ENCODE assay signal across 9 cellular contexts in genomic region chr17:32143525-32143865, GRCh38. TPM values are rescaled to one million over a fixed set of nuclear protein-coding genes. Genes with fewer than 3 reads are reported as not detected.
A peak's percentile ranks its signal among the peaks of the same experiment; 100 is the strongest.
DNase-seq lines count a peak whose midpoint lies in the region; ATAC-seq and TF ChIP-seq lines count a peak whose summit lies in the region.
"Had no signal": no experiment of that assay in that cellular context is flagged by ENCODE, and none has a peak within 500 bp of the region (broad histone marks: within the 10 kb centered on the region; RNA-seq: fewer than 3 reads in every experiment).

No MANE protein-coding gene starts in this region.

- peaks cover 52% of the 10 kb centered on the region for H3K79me2 ChIP-seq in Loucy (ENCODE audit: insufficient read depth, low read length)

- no peaks in the 10 kb centered on the region for H3K9me3 ChIP-seq in Loucy (ENCODE audit: insufficient read depth, low read depth, low read length)
- H3K9me3 ChIP-seq: mucosa of descending colon had no signal

- H3K4me1 ChIP-seq in Loucy (ENCODE audit: insufficient read depth, low read length, poor library complexity, severe bottlenecking), result peaks cover 21% of the 10 kb centered on the region

- peak overlapping the region; percentile 81 for H3K4me2 ChIP-seq in Loucy (ENCODE audit: low read depth, low read length, poor library complexity, severe bottlenecking)

- peak overlapping the region; percentile 87 for H3K27ac ChIP-seq in cingulate gyrus (ENCODE audit: low read depth, low read length)

- peak overlapping the region; percentile 87 to 98 for H3K27ac Mint-ChIP-seq in natural killer cell treated with Interleukin-12 subunit alpha and Interleukin-12 subunit beta and Interleukin-15 and Interleukin-18, amount 100 ng/mL, for 72 hours

- no peaks in the 10 kb centered on the region for H3K9me2 ChIP-seq in Loucy (replicated peaks; ENCODE audit: low read depth, low read length)

- no peak for TF ChIP-seq CTCF in BJ (IDR thresholded peaks at IDR 0.05; ENCODE audit: insufficient read depth, low read depth, low read length)
- TF ChIP-seq CTCF in Loucy (conservative IDR thresholded peaks at IDR 0.05; ENCODE audit: low read length), result no peak

- no peak for DNase-seq in BJ (ENCODE audit: low read depth)
- no peak for DNase-seq in natural killer cell treated with Interleukin-12 subunit alpha and Interleukin-12 subunit beta and Interleukin-15 and Interleukin-18, amount 100 ng/mL, for 72 hours (ENCODE audit: low spot score)
- DNase-seq in GF-D8 (lab: John Stamatoyannopoulos, UW), result no peak
- no peak for DNase-seq in head of caudate nucleus

- POLR2A ChIA-PET in BJ (lab: Charles Lee), result no interaction called here

- CTCF ChIA-PET in BJ (lab: Yijun Ruan, JAX), result interaction anchor here (1.1 kb wide), 1 partner anchor 510 kb away, joined by 3 read pairs; no protein-coding TSS in a partner anchor

- H3K36me3 ChIP-seq in BJ (ENCODE audit: control insufficient read depth, insufficient read depth, low read length), result no peaks in the 10 kb centered on the region
- no peaks in the 10 kb centered on the region for H3K36me3 ChIP-seq in Loucy (ENCODE audit: insufficient read depth, low read length)

- H2AFZ ChIP-seq in Loucy (ENCODE audit: low read length), result no peak overlapping the region

- intact Hi-C loops in head of caudate nucleus (cut with DNase I), result loop anchor here (5.0 kb wide), 1 partner anchor 136 kb away; the partner anchor contains the start of gene LRRC37B

- H3K9me3 Mint-ChIP-seq in natural killer cell treated with Interleukin-12 subunit alpha and Interleukin-12 subunit beta and Interleukin-15 and Interleukin-18, amount 100 ng/mL, for 72 hours, result no peaks in the 10 kb centered on the region

- H3K36me3 Mint-ChIP-seq in natural killer cell treated with Interleukin-12 subunit alpha and Interleukin-12 subunit beta and Interleukin-15 and Interleukin-18, amount 100 ng/mL, for 72 hours, result no peaks in the 10 kb centered on the region

- H3K4me3 ChIP-seq in BJ (ENCODE audit: low read depth, low read length) (peak overlapping the region; percentile 75), Loucy (ENCODE audit: low read length, poor library complexity, severe bottlenecking) (peak overlapping the region; percentile 97)

- H3F3A ChIP-seq in Loucy (ENCODE audit: low read depth), result no peaks in the 10 kb centered on the region

- H4K20me1 ChIP-seq in Loucy (ENCODE audit: insufficient read depth, low read length, poor library complexity, severe bottlenecking), result peaks cover 13% of the 10 kb centered on the region

- ATAC-seq in natural killer cell treated with Interleukin-12 subunit alpha and Interleukin-12 subunit beta and Interleukin-15 and Interleukin-18, amount 100 ng/mL, for 72 hours, result no peak
- no peak for ATAC-seq in HG03442 (IDR thresholded peaks at IDR 0.05; ENCODE audit: unreplicated experiment)
- no peak for ATAC-seq in GM18909 (IDR thresholded peaks at IDR 0.05; ENCODE audit: poor library complexity, unreplicated experiment)

- H3K4me3 Mint-ChIP-seq in natural killer cell treated with Interleukin-12 subunit alpha and Interleukin-12 subunit beta and Interleukin-15 and Interleukin-18, amount 100 ng/mL, for 72 hours, result peak overlapping the region; percentile 100

- peaks cover 20 to 22% of the 10 kb centered on the region in 2 donors for H3K4me1 Mint-ChIP-seq in natural killer cell treated with Interleukin-12 subunit alpha and Interleukin-12 subunit beta and Interleukin-15 and Interleukin-18, amount 100 ng/mL, for 72 hours (ENCODE audit: low read depth in 2 of 2)

- no peaks in the 10 kb centered on the region for H3K27me3 ChIP-seq in BJ (ENCODE audit: control insufficient read depth, insufficient read depth, low read length)
- H3K27me3 ChIP-seq in Loucy (ENCODE audit: insufficient read depth, low read length, poor library complexity, severe bottlenecking), result no peaks in the 10 kb centered on the region

- H3K27me3 Mint-ChIP-seq in natural killer cell treated with Interleukin-12 subunit alpha and Interleukin-12 subunit beta and Interleukin-15 and Interleukin-18, amount 100 ng/mL, for 72 hours, result no peaks in the 10 kb centered on the region

- peak overlapping the region; percentile 88 for H3K9ac ChIP-seq in Loucy (ENCODE audit: low read depth, low read length, poor library complexity, severe bottlenecking)

RNA-seq across cellular contexts. Expression of gene RHOT1, which starts 1.2 kb away (rescaled TPM):
- 27.4 and 46.3 TPM in 2 replicates for polyA plus RNA-seq in BJ (2011; rRNA removed)
- 20.0 and 22.7 TPM in 2 replicates for polyA minus RNA-seq in BJ (2011; rRNA and poly(A)+ RNA removed)
- total RNA-seq in natural killer cell treated with Interleukin-12 subunit alpha and Interleukin-12 subunit beta and Interleukin-15 and Interleukin-18, amount 100 ng/mL, for 72 hours, result 10 to 100 TPM; 25.2 to 27.1 TPM
